In the genomic region with DNA sequence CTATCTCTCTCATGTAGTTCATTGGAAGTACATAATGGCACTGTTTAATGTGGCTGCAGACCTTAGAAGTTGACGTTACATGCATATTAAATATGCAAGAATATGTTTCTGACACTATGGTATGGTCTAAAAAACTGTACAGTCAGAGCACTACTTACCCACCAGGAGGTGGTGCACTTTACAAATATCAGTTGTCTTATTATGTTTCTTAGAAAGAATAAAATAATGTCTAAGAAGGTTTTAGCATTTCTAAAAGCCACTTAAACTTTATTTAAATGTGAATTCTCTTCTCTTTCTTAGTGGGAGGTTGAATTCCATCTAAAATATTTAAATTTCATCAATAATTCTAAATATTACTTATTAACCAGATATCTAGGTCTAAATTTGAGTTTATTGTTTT, we compare ENCODE assay signal across 1 cellular context.
TF ChIP-seq lines count a peak whose summit lies in the region.

No MANE protein-coding gene starts in this region.

TF ChIP-seq in SK-N-SH treated with all-trans-retinoic acid at 6 μM for 48 hours, 23 proteins besides CTCF, POLR2A, EP300 and RAD21 (continued from another document):
- TF ChIP-seq, protein P1, sequence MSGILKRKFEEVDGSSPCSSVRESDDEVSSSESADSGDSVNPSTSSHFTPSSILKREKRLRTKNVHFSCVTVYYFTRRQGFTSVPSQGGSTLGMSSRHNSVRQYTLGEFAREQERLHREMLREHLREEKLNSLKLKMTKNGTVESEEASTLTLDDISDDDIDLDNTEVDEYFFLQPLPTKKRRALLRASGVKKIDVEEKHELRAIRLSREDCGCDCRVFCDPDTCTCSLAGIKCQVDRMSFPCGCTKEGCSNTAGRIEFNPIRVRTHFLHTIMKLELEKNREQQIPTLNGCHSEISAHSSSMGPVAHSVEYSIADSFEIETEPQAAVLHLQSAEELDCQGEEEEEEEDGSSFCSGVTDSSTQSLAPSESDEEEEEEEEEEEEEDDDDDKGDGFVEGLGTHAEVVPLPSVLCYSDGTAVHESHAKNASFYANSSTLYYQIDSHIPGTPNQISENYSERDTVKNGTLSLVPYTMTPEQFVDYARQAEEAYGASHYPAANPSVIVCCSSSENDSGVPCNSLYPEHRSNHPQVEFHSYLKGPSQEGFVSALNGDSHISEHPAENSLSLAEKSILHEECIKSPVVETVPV (CRISPR knock-in tag; IDR thresholded peaks at IDR 0.05) = no peak
- TF ChIP-seq ZNF8 (CRISPR knock-in tag; IDR thresholded peaks at IDR 0.05) = no peak
- TF ChIP-seq TCF4 (CRISPR knock-in tag; IDR thresholded peaks at IDR 0.05; ENCODE audit: borderline replicate concordance) = no peak
- TF ChIP-seq ISL1 (CRISPR knock-in tag; IDR thresholded peaks at IDR 0.05) = no peak
- TF ChIP-seq ZNF70 (CRISPR knock-in tag; IDR thresholded peaks at IDR 0.05) = no peak
- no peak for TF ChIP-seq ESRRG (CRISPR knock-in tag; IDR thresholded peaks at IDR 0.05)
- TF ChIP-seq, protein P2, sequence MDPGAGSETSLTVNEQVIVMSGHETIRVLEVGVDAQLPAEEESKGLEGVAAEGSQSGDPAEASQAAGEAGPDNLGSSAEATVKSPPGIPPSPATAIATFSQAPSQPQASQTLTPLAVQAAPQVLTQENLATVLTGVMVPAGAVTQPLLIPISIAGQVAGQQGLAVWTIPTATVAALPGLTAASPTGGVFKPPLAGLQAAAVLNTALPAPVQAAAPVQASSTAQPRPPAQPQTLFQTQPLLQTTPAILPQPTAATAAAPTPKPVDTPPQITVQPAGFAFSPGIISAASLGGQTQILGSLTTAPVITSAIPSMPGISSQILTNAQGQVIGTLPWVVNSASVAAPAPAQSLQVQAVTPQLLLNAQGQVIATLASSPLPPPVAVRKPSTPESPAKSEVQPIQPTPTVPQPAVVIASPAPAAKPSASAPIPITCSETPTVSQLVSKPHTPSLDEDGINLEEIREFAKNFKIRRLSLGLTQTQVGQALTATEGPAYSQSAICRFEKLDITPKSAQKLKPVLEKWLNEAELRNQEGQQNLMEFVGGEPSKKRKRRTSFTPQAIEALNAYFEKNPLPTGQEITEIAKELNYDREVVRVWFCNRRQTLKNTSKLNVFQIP (CRISPR knock-in tag; IDR thresholded peaks at IDR 0.05; ENCODE audit: borderline replicate concordance, low read depth) = no peak
